ENCODE assay signal across 13 cellular contexts in the genomic region with DNA sequence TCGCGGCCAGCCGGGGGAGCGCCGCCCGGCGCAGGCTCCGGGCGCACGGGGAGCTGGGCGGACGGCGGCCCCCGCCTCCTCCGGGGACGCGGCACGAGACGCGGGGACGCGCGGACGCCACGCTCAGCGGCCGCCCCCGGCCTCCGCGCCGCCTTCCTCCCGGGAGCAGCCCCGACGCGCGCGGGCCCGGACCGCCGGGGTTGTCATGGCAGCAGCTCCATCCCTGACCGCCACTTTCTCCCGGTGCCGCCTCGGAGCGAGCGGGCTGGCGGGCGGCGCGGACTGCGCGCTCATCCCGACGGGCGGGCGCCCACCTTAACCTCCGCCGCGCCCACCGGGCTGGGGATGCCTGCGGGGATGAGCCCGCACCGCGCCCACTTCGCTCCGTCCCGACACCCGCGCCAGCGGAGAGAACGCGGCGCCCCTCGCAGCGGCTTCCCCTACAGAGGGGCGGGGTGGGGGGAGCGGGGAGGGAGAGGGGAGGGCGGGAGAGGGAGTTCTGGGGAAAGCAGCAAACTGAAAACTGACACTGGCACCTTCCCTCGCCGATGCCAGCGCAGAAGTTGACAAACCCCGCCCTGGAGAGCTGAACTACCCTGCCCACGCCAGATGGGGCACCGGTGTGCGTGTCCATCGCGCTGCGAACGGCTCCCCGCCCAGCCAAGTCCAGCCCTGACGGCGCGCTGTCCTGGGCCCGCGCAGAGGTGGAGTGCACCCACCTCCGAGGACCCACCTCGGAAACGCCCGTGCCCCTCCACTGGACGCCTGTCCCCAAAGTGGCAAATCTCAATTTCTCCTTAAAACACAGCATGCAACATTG.
DNase-seq lines count a peak whose midpoint lies in the region; ATAC-seq, FAIRE-seq and TF ChIP-seq lines count a peak whose summit lies in the region.
"Had no signal": no experiment of that assay in that cellular context is flagged by ENCODE, and none has a peak within 500 bp of the region (broad histone marks: within the 10 kb centered on the region; RNA-seq: fewer than 3 reads in every experiment).

No MANE protein-coding gene starts in this region.

- WGBS in smooth muscle cell (ENCODE audit: low lambda C conversion rate): 2% methylated on average over 65 of the region's 100 CpGs

- DNase-seq in NCI-H524 (lab: John Stamatoyannopoulos, UW): peak; percentile 45 to 46
- DNase-seq in NCI-H524 treated with DMSO at 0.1 percent for 48 hours (lab: John Stamatoyannopoulos, UW): no peak
- DNase-seq in WTC11 (ENCODE audit: low spot score): peak; percentile 28
- DNase-seq in smooth muscle cell (lab: John Stamatoyannopoulos, UW; ENCODE audit: unreplicated experiment): no peak
- DNase-seq in D721Med (ENCODE audit: insufficient read length, low spot score): no peak
- no peak for DNase-seq in activated effector memory CD4-positive, alpha-beta T cell treated with Interleukin-2 at 50 U/mL for 16 hours
- DNase-seq: body of pancreas had no signal

- H4K20me1 ChIP-seq in smooth muscle cell (ENCODE audit: low read depth): no peaks in the 10 kb centered on the region
- H4K20me1 ChIP-seq: BLaER1 had no signal

- POLR2A ChIA-PET in WTC11 (lab: Charles Lee): interaction anchor here (0.6 to 1.5 kb wide), 3 partner anchors 14 to 120 kb away, joined by 3 to 6 read pairs (median 3); no protein-coding TSS in a partner anchor

- FAIRE-seq in D721Med (lab: Jason Lieb, UNC): no peak
- FAIRE-seq: GM18507 had no signal

- H3K27me3 Mint-ChIP-seq in WTC11 (ENCODE audit: low read depth): peaks cover 49% of the 10 kb centered on the region

- H3K4me3 ChIP-seq in iPS-18a (ENCODE audit: low read length) (peak overlapping the region; percentile 82), smooth muscle cell (peak overlapping the region; percentile 46)
- H3K4me3 ChIP-seq: BLaER1, body of pancreas, thoracic aorta had no signal

- peak overlapping the region; percentile 93 for H3K4me3 Mint-ChIP-seq in WTC11
- H3K4me3 Mint-ChIP-seq: IgD-negative memory B cell had no signal

- H3K36me3 ChIP-seq in iPS-18a (ENCODE audit: control insufficient read depth, low read depth, low read length) (no peaks in the 10 kb centered on the region), smooth muscle cell (ENCODE audit: low read depth) (no peaks in the 10 kb centered on the region)
- H3K36me3 ChIP-seq: BLaER1, thoracic aorta had no signal

- H3K27ac ChIP-seq in iPS-18a (ENCODE audit: low read length): no peak overlapping the region
- no peak overlapping the region for H3K27ac ChIP-seq in smooth muscle cell (ENCODE audit: low read depth)
- H3K27ac ChIP-seq: BLaER1, body of pancreas, thoracic aorta had no signal

- H3K9ac ChIP-seq in iPS-18a (ENCODE audit: low read length): no peak overlapping the region
- no peak overlapping the region for H3K9ac ChIP-seq in smooth muscle cell (ENCODE audit: low read depth)
- H3K9ac ChIP-seq: BLaER1 had no signal

- no peak overlapping the region for H3K27ac Mint-ChIP-seq in WTC11
- H3K27ac Mint-ChIP-seq: IgD-negative memory B cell had no signal

- H3K4me1 Mint-ChIP-seq in WTC11: peaks cover 24% of the 10 kb centered on the region

- H3K4me2 ChIP-seq in smooth muscle cell: peak overlapping the region; percentile 84
- H3K4me2 ChIP-seq: BLaER1 had no signal

- CTCF ChIA-PET in WTC11 (lab: Charles Lee): interaction anchor here (0.6 to 4.8 kb wide), 22 partner anchors 8 to 891 kb away, joined by 3 to 71 read pairs (median 4); no protein-coding TSS in a partner anchor

- peaks cover 35% of the 10 kb centered on the region for H3K27me3 ChIP-seq in iPS-18a (ENCODE audit: control insufficient read depth, insufficient read depth, low read length)
- peaks cover 70% of the 10 kb centered on the region for H3K27me3 ChIP-seq in smooth muscle cell (ENCODE audit: low read depth)
- H3K27me3 ChIP-seq: BLaER1, body of pancreas had no signal

- no peaks in the 10 kb centered on the region for H3K36me3 Mint-ChIP-seq in WTC11
- H3K36me3 Mint-ChIP-seq: IgD-negative memory B cell had no signal

- no peaks in the 10 kb centered on the region for H3K79me2 ChIP-seq in smooth muscle cell (ENCODE audit: low read depth)

- no peaks in the 10 kb centered on the region for H3K4me1 ChIP-seq in iPS-18a (ENCODE audit: control insufficient read depth, low read depth, low read length)
- peaks cover 4% of the 10 kb centered on the region for H3K4me1 ChIP-seq in smooth muscle cell (ENCODE audit: low read depth)
- H3K4me1 ChIP-seq: body of pancreas had no signal

- ATAC-seq in WTC11 (peak; percentile 38), HG03378 (IDR thresholded peaks at IDR 0.05; ENCODE audit: unreplicated experiment) (no peak)
- ATAC-seq: body of pancreas had no signal

- no peak overlapping the region for H2AFZ ChIP-seq in smooth muscle cell (ENCODE audit: low read depth)

- H3K9me3 Mint-ChIP-seq in WTC11: no peaks in the 10 kb centered on the region
- H3K9me3 Mint-ChIP-seq: IgD-negative memory B cell had no signal

- no peaks in the 10 kb centered on the region for H3F3A ChIP-seq in smooth muscle cell (ENCODE audit: low read depth)

- TF ChIP-seq CTCF in WTC11 (IDR thresholded peaks at IDR 0.05) (no peak), smooth muscle cell (IDR thresholded peaks at IDR 0.05; ENCODE audit: borderline replicate concordance, insufficient read depth, poor library complexity, severe bottlenecking) (no peak), D721Med (IDR thresholded peaks at IDR 0.05; ENCODE audit: insufficient read depth, missing control alignments) (no peak)

- H3K9me3 ChIP-seq in iPS-18a (ENCODE audit: control insufficient read depth, low read depth, low read length) (no peaks in the 10 kb centered on the region), smooth muscle cell (replicated peaks; ENCODE audit: low read depth) (no peaks in the 10 kb centered on the region)
- H3K9me3 ChIP-seq: BLaER1, body of pancreas, thoracic aorta had no signal

TF ChIP-seq in WTC11, 78 proteins besides CTCF, POLR2A, EP300 and RAD21:
- TF ChIP-seq KAT7 (CRISPR knock-in tag; IDR thresholded peaks at IDR 0.05; ENCODE audit: borderline replicate concordance): 0 out of 2 replicates have a peak, but pooled peaks have one; percentile 51
- TF ChIP-seq ZNF219 (CRISPR knock-in tag; IDR thresholded peaks at IDR 0.05; ENCODE audit: borderline replicate concordance): no peak

Comparison
In these comparisons a context has a peak if more than half of its experiments do, and no peak if none do; other contexts are left out.
1. DNase-seq: peak in NCI-H524 (2 of 2) and WTC11 (single experiment); none in NCI-H524 treated with DMSO at 0.1 percent for 48 hours (single experiment), smooth muscle cell (single experiment), D721Med (single experiment) and activated effector memory CD4-positive, alpha-beta T cell treated with Interleukin-2 at 50 U/mL for 16 hours (single experiment).